ENCODE assay signal across 17 cellular contexts in genomic region chr2:124884315-124884714, GRCh38.
DNase-seq lines count a peak whose midpoint lies in the region; ATAC-seq, FAIRE-seq and TF ChIP-seq lines count a peak whose summit lies in the region.
"Had no signal": no experiment of that assay in that cellular context is flagged by ENCODE, and none has a peak within 500 bp of the region (broad histone marks: within the 10 kb centered on the region; RNA-seq: fewer than 3 reads in every experiment).

No MANE protein-coding gene starts in this region.

- no peak for TF ChIP-seq CTCF in heart right ventricle (IDR thresholded peaks at IDR 0.05)
- no peak for TF ChIP-seq CTCF in pancreas (IDR thresholded peaks at IDR 0.05)

- no peaks in the 10 kb centered on the region for H3K9me3 ChIP-seq in right cardiac atrium (ENCODE audit: control insufficient read depth, low read length)
- no peaks in the 10 kb centered on the region for H3K9me3 ChIP-seq in heart right ventricle
- no peaks in the 10 kb centered on the region for H3K9me3 ChIP-seq in pancreas
- H3K9me3 ChIP-seq: BLaER1 had no signal

- no peaks in the 10 kb centered on the region for H3K4me1 ChIP-seq in right cardiac atrium (ENCODE audit: control insufficient read depth, insufficient read depth, low read length)
- no peaks in the 10 kb centered on the region for H3K4me1 ChIP-seq in heart right ventricle
- peaks cover 0 to 3% (median 0%) of the 10 kb centered on the region in 3 donors for H3K4me1 ChIP-seq in pancreas
- H3K4me1 ChIP-seq: BLaER1 had no signal

- peak; percentile 79 to 95 for ATAC-seq in right cardiac atrium
- no peak for ATAC-seq in heart right ventricle
- no peak for ATAC-seq in pancreas

- H3K27ac ChIP-seq in right cardiac atrium (ENCODE audit: low read length) = no peak overlapping the region
- H3K27ac ChIP-seq in heart right ventricle = no peak overlapping the region
- H3K27ac ChIP-seq in pancreas = no peak overlapping the region
- H3K27ac ChIP-seq: BLaER1 had no signal

- intact Hi-C loops in right cardiac atrium (cut with DNase I) = no loop called here
- intact Hi-C loops in heart right ventricle (cut with DNase I) = no loop called here
- intact Hi-C loops in pancreas (cut with DNase I) = no loop called here

- DNase-seq in right cardiac atrium (no peak), heart right ventricle (no peak), amniotic epithelial cell (ENCODE audit: low read depth) (peak; percentile 67), fibroblast of peridontal ligament (ENCODE audit: extremely low read depth) (peak; percentile 52), stromal cell of bone marrow (ENCODE audit: low read depth) (peak; percentile 7), pancreas (no peak), HUDEP-2 (lab: John Stamatoyannopoulos, UW; ENCODE audit: unreplicated experiment in 76 of 76) (no peak), urothelium cell line (ENCODE audit: low spot score) (no peak)
- DNase-seq: 8988T; CD4-positive, alpha-beta memory T cell; DMS153; DMS79; GF-D8; H9 had no signal

- no peak overlapping the region for H3K4me3 ChIP-seq in right cardiac atrium (ENCODE audit: low read length)
- no peak overlapping the region for H3K4me3 ChIP-seq in heart right ventricle
- H3K4me3 ChIP-seq in pancreas = no peak overlapping the region
- H3K4me3 ChIP-seq: BLaER1 had no signal

- no peak for FAIRE-seq in pancreas (lab: Jason Lieb, UNC)
- no peak for FAIRE-seq in urothelium cell line (lab: Jason Lieb, UNC)
- FAIRE-seq: GM19239, H1 had no signal

- WGBS in right cardiac atrium = 21% methylated on average over 2 of the region's 2 CpGs
- WGBS in heart right ventricle, 2 donors = 29 to 40% methylated on average over 2 of the region's 2 CpGs
- WGBS in pancreas, 2 donors = 73 to 83% methylated on average over 2 of the region's 2 CpGs

- H3K36me3 ChIP-seq in heart right ventricle (no peaks in the 10 kb centered on the region), pancreas (no peaks in the 10 kb centered on the region)
- H3K36me3 ChIP-seq: BLaER1 had no signal

- H3K27me3 ChIP-seq in right cardiac atrium (ENCODE audit: control insufficient read depth, insufficient read depth) = no peaks in the 10 kb centered on the region
- H3K27me3 ChIP-seq in heart right ventricle = no peaks in the 10 kb centered on the region
- H3K27me3 ChIP-seq in pancreas = no peaks in the 10 kb centered on the region
- H3K27me3 ChIP-seq: BLaER1 had no signal

Comparison
In these comparisons a context has a peak if more than half of its experiments do, and no peak if none do; other contexts are left out.
1. ATAC-seq: peak in right cardiac atrium (2 of 2); none in heart right ventricle (0 of 8) and pancreas (0 of 4).
2. DNase-seq: peak in amniotic epithelial cell (single experiment), fibroblast of peridontal ligament (single experiment) and stromal cell of bone marrow (single experiment); none in right cardiac atrium (0 of 3), heart right ventricle (0 of 2), pancreas (0 of 6), HUDEP-2 (0 of 76) and urothelium cell line (single experiment).